Comparison of ENCODE assay signal across 19 cellular contexts in the genomic region with DNA sequence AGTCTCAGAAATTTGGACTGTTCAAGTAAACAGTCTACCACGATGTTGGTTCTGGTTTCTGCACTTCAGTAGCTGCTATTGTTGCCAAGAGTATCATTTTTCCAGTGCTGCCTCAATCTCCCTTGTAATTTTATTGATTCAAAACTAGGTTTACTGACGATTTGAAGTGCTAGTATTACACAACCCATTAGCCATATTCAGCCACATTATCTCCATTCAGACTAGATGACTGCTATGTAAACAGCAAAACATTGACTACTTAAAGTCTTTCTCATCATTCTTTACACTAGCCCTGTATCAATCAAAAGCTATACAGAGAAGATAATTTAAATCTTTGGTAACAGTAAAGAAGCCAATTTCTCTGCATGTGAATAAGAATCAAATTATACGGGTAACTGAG.
"Had no signal": no experiment of that assay in that cellular context is flagged by ENCODE, and none has a peak within 500 bp of the region (broad histone marks: within the 10 kb centered on the region; RNA-seq: fewer than 3 reads in every experiment).

No MANE protein-coding gene starts in this region.

- H3K27ac ChIP-seq: brain microvascular endothelial cell, tibial artery had no signal

- H3K4me3 ChIP-seq: mucosa of descending colon, tibial artery had no signal

- H3K9me3 ChIP-seq: mucosa of descending colon, tibial artery had no signal

- ATAC-seq: activated CD4-positive, CD25-positive, alpha-beta regulatory T cell treated with anti-CD3 and anti-CD28 coated beads, Interleukin-2, amount 50 U/mL, for 24 hours; activated CD8-positive, alpha-beta T cell treated with anti-CD3 and anti-CD28 coated beads, Interleukin-2, amount 10 ng/mL, durations not matched to agents 7 days and 5 days; activated naive CD8-positive, alpha-beta T cell treated with anti-CD3 and anti-CD28 coated beads, Interleukin-2, amount 50 U/mL, for 24 hours; activated T-cell treated with anti-CD3 and anti-CD28 coated beads, Interleukin-2, amount 50 U/mL, for 4 hours; esophagus mucosa; mucosa of descending colon; stimulated activated naive CD8-positive, alpha-beta T cell treated with anti-CD3 and anti-CD28 coated beads, Interleukin-15, Interleukin-2, amounts not matched to agents 100 U/mL and 50 U/mL, for 24 hours had no signal

- H3K27me3 ChIP-seq: brain microvascular endothelial cell, tibial artery had no signal

- DNase-seq: activated CD4-positive, alpha-beta T cell treated with anti-CD3 and anti-CD28 coated beads, Interleukin-2, amount 10 ng/mL, durations not matched to agents 7 days and 5 days; activated CD8-positive, alpha-beta T cell treated with anti-CD3 and anti-CD28 coated beads, Interleukin-2, amount 10 ng/mL, durations not matched to agents 7 days and 5 days; activated effector memory CD4-positive, alpha-beta T cell treated with Interleukin-2 at 50 U/mL for 16 hours; activated naive CD4-positive, alpha-beta T cell treated with anti-CD3 and anti-CD28 coated beads, Interleukin-2, amount 10 ng/mL, durations not matched to agents 7 days and 5 days; activated naive CD8-positive, alpha-beta T cell treated with anti-CD3 and anti-CD28 coated beads, Interleukin-2, amount 50 U/mL, for 24 hours; activated T-cell treated with anti-CD3 and anti-CD28 coated beads, Interleukin-2, amount 50 U/mL, for 4 hours; anterior cingulate cortex; brain microvascular endothelial cell; cortex of kidney; mesenchymal stem cell; mucosa of descending colon; naive B cell; stimulated activated CD4-positive, alpha-beta T cell treated with anti-CD3 and anti-CD28 coated beads, Interleukin-12 subunit alpha, Interleukin-12 subunit beta, amount 100 ng/mL, for 4 hours; stimulated activated CD4-positive, alpha-beta T cell treated with anti-CD3 and anti-CD28 coated beads, Interleukin-1b, Interleukin-23, amount 100 ng/mL, for 48 hours; stimulated activated naive CD8-positive, alpha-beta T cell treated with anti-CD3 and anti-CD28 coated beads, Interleukin-15, Interleukin-2, amounts not matched to agents 100 U/mL and 50 U/mL, for 24 hours; substantia nigra; tibial artery had no signal

- H3K36me3 ChIP-seq: brain microvascular endothelial cell, tibial artery had no signal
